In the genomic region with DNA sequence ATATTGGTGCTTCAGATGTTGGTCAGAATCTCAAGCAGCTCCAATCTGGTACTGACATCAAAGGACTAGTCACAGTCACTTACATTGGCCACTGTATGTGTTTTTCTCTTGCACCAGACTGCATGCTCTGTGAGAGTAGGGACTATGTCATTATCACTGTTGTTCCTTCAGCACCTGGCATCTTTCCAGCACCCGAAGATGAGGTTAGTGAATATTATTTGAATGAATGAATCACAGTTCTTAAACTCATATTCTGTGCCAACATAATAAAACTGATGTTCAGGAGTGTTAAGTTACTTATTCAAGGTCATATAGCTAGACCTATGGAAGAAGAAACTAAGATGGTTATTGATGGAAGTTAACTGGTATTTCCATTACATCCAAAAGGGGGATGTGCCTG, we compare ENCODE assay signal across 1 cellular context.
TF ChIP-seq lines count a peak whose summit lies in the region.

No MANE protein-coding gene starts in this region.

TF ChIP-seq in IMR-90, 13 proteins besides CTCF, POLR2A, EP300 and RAD21 (continued from another document):
- TF ChIP-seq CHD1 (IDR thresholded peaks at IDR 0.05; ENCODE audit: low read depth, low read length) (no peak), SMC3 (IDR thresholded peaks at IDR 0.05; ENCODE audit: low read depth, low read length) (no peak), BHLHE40 (IDR thresholded peaks at IDR 0.05; ENCODE audit: low read depth, low read length) (no peak), CEBPB (IDR thresholded peaks at IDR 0.05; ENCODE audit: low read depth, low read length) (no peak)
- TF ChIP-seq, protein P1, sequence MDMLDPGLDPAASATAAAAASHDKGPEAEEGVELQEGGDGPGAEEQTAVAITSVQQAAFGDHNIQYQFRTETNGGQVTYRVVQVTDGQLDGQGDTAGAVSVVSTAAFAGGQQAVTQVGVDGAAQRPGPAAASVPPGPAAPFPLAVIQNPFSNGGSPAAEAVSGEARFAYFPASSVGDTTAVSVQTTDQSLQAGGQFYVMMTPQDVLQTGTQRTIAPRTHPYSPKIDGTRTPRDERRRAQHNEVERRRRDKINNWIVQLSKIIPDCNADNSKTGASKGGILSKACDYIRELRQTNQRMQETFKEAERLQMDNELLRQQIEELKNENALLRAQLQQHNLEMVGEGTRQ (IDR thresholded peaks at IDR 0.05; ENCODE audit: low read depth, low read length), result no peak
